8 cellular contexts compared by ENCODE assay signal in the genomic region with DNA sequence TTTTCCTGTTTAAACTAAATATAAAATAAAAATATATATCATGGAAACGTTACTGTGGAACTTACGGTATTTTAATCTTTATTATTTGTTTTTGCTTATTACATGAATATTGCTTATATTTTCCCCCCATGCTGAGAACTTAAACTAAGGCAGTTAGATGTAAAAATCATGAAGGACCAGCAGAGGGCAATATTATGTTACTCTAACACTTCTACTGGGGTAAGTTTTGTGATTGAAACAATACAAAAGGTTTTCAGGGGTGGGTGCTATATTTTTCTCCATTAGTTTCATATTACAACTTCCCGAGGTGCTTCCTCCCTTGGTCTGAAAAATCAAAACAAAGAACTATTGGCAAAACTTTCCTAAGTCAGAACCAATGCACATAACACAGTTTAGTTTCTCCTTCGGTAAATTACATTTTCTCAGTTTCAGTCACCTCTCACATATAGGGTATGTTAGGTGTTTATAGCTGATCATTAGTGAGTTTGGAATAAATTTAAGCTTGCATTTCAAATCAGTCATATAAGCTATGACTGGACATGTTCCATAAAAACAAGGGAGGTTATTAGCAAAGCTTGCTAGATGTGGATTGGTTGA. TPM values are rescaled to one million over a fixed set of nuclear protein-coding genes. Genes with fewer than 3 reads are reported as not detected.
DNase-seq lines count a peak whose midpoint lies in the region; ATAC-seq and TF ChIP-seq lines count a peak whose summit lies in the region.

No MANE protein-coding gene starts in this region.

- no peak overlapping the region for H3K4me3 ChIP-seq in colonic mucosa

- H3K9ac ChIP-seq in colonic mucosa (ENCODE audit: low read depth in 2 of 2, low read length in 2 of 2) = no peak overlapping the region

- H3K27ac ChIP-seq in colonic mucosa = no peak overlapping the region

- intact Hi-C loops in colonic mucosa (cut with DNase I) (loop anchor here (10.0 kb wide), 3 partner anchors 822 to 1692 kb away; no protein-coding TSS in a partner anchor), sciatic nerve (cut with DNase I) (loop anchor here (10.0 kb wide), 1 partner anchor 832 kb away; no protein-coding TSS in a partner anchor)

- no peaks in the 10 kb centered on the region for H3K9me3 ChIP-seq in colonic mucosa

- ATAC-seq in HG03354 (IDR thresholded peaks at IDR 0.05; ENCODE audit: poor library complexity, severe bottlenecking, unreplicated experiment) (peak; percentile 68), HG02884 (IDR thresholded peaks at IDR 0.05; ENCODE audit: unreplicated experiment) (no peak), sciatic nerve (no peak)

- DNase-seq in SHP77 (lab: John Stamatoyannopoulos, UW) = peak; percentile 28 to 49
- no peak for DNase-seq in SHP77 treated with DMSO at 0.1 percent for 48 hours (lab: John Stamatoyannopoulos, UW)
- DNase-seq in NCI-H748 treated with DMSO at 0.1 percent for 48 hours (lab: John Stamatoyannopoulos, UW) = peak; percentile 72
- no peak for DNase-seq in colonic mucosa
- peak; percentile 58 for DNase-seq in myocyte (ENCODE audit: low read depth)
- DNase-seq in sciatic nerve (ENCODE audit: low spot score) = no peak

- no peaks in the 10 kb centered on the region for H3K36me3 ChIP-seq in colonic mucosa

- no peaks in the 10 kb centered on the region for H3K4me1 ChIP-seq in colonic mucosa

- peak; percentile 46 for TF ChIP-seq CTCF in colonic mucosa (IDR thresholded peaks at IDR 0.05)

- H3K27me3 ChIP-seq in colonic mucosa = no peaks in the 10 kb centered on the region

RNA-seq across cellular contexts. Expression of a gene that starts 54.8 kb away (rescaled TPM):
- total RNA-seq in colonic mucosa = 10 to 100 TPM in 1 of 2 donors, 1 to 10 TPM in 1; 8.1 to 13.1 TPM
- total RNA-seq in myocyte = 7.0 and 7.2 TPM in 2 replicates
- polyA plus RNA-seq in myocyte (2012) = 2.6 TPM
- total RNA-seq in sciatic nerve = 22.9 TPM

Comparison
In these comparisons a context has a peak if more than half of its experiments do, and no peak if none do; other contexts are left out.
1. DNase-seq: peak in SHP77 (2 of 2), NCI-H748 treated with DMSO at 0.1 percent for 48 hours (single experiment) and myocyte (single experiment); none in SHP77 treated with DMSO at 0.1 percent for 48 hours (single experiment), colonic mucosa (single experiment) and sciatic nerve (single experiment).